9 cellular contexts compared by ENCODE assay signal in genomic region chr7:100157069-100157333, GRCh38. TPM values are rescaled to one million over a fixed set of nuclear protein-coding genes. Genes with fewer than 3 reads are reported as not detected.
DNase-seq lines count a peak whose midpoint lies in the region; ATAC-seq and TF ChIP-seq lines count a peak whose summit lies in the region.
"Had no signal": no experiment of that assay in that cellular context is flagged by ENCODE, and none has a peak within 500 bp of the region (broad histone marks: within the 10 kb centered on the region; RNA-seq: fewer than 3 reads in every experiment).

No MANE protein-coding gene starts in this region.

- DNase-seq in T-helper 2 cell treated with Interferon-gamma antibody and Interleukin-4, amounts not matched to agents 5 μg/mL and 100 μg/mL, for 36 hours (ENCODE audit: low spot score), result no peak
- DNase-seq in T-helper 2 cell (no peak), fibroblast of mammary gland (ENCODE audit: low read depth) (no peak), MG63 (no peak), SK-N-DZ (ENCODE audit: low spot score) (no peak)
- no peak for DNase-seq in stimulated activated effector memory CD8-positive, alpha-beta T cell treated with anti-CD3 and anti-CD28 coated beads, Interleukin-12 subunit alpha, Interleukin-12 subunit beta, amount 100 ng/mL, for 72 hours (ENCODE audit: low spot score in 2 of 2)
- DNase-seq: gastrocnemius medialis had no signal

- H3K4me1 Mint-ChIP-seq in T-helper 2 cell treated with Interferon-gamma antibody and Interleukin-4, amounts not matched to agents 5 μg/mL and 100 μg/mL, for 36 hours (ENCODE audit: low read depth), result peaks cover 22% of the 10 kb centered on the region
- peaks cover 40% of the 10 kb centered on the region for H3K4me1 Mint-ChIP-seq in stimulated activated effector memory CD8-positive, alpha-beta T cell treated with anti-CD3 and anti-CD28 coated beads, Interleukin-12 subunit alpha, Interleukin-12 subunit beta, amount 100 ng/mL, for 72 hours

- ATAC-seq in stimulated activated effector memory CD8-positive, alpha-beta T cell treated with anti-CD3 and anti-CD28 coated beads, Interleukin-12 subunit alpha, Interleukin-12 subunit beta, amount 100 ng/mL, for 72 hours, result no peak
- no peak for ATAC-seq in HG02870 (IDR thresholded peaks at IDR 0.05; ENCODE audit: unreplicated experiment)

- H3K36me3 ChIP-seq in MG63, result peaks cover 4% of the 10 kb centered on the region

- peak overlapping the region; percentile 8 for H3K27ac Mint-ChIP-seq in T-helper 2 cell treated with Interferon-gamma antibody and Interleukin-4, amounts not matched to agents 5 μg/mL and 100 μg/mL, for 36 hours
- H3K27ac Mint-ChIP-seq in stimulated activated effector memory CD8-positive, alpha-beta T cell treated with anti-CD3 and anti-CD28 coated beads, Interleukin-12 subunit alpha, Interleukin-12 subunit beta, amount 100 ng/mL, for 72 hours, result peak overlapping the region; percentile 87

- no peaks in the 10 kb centered on the region for H3K27me3 Mint-ChIP-seq in T-helper 2 cell treated with Interferon-gamma antibody and Interleukin-4, amounts not matched to agents 5 μg/mL and 100 μg/mL, for 36 hours (ENCODE audit: low read depth)

- H3K4me3 Mint-ChIP-seq in T-helper 2 cell treated with Interferon-gamma antibody and Interleukin-4, amounts not matched to agents 5 μg/mL and 100 μg/mL, for 36 hours, result peak overlapping the region; percentile 89
- peak overlapping the region; percentile 73 for H3K4me3 Mint-ChIP-seq in stimulated activated effector memory CD8-positive, alpha-beta T cell treated with anti-CD3 and anti-CD28 coated beads, Interleukin-12 subunit alpha, Interleukin-12 subunit beta, amount 100 ng/mL, for 72 hours

- peak overlapping the region; percentile 88 for H3K27ac ChIP-seq in VCaP

- H3K36me3 Mint-ChIP-seq in T-helper 2 cell treated with Interferon-gamma antibody and Interleukin-4, amounts not matched to agents 5 μg/mL and 100 μg/mL, for 36 hours (ENCODE audit: low read depth), result peaks cover 36% of the 10 kb centered on the region
- peaks cover 40% of the 10 kb centered on the region for H3K36me3 Mint-ChIP-seq in stimulated activated effector memory CD8-positive, alpha-beta T cell treated with anti-CD3 and anti-CD28 coated beads, Interleukin-12 subunit alpha, Interleukin-12 subunit beta, amount 100 ng/mL, for 72 hours

- H3K4me3 ChIP-seq in fibroblast of mammary gland (ENCODE audit: control insufficient read depth, low read depth, low read length), result peak overlapping the region; percentile 57
- H3K4me3 ChIP-seq in MG63, result no peak overlapping the region

- no peaks in the 10 kb centered on the region for H3K9me3 ChIP-seq in MG63
- H3K9me3 ChIP-seq: gastrocnemius medialis had no signal

- H3K9me3 Mint-ChIP-seq in T-helper 2 cell treated with Interferon-gamma antibody and Interleukin-4, amounts not matched to agents 5 μg/mL and 100 μg/mL, for 36 hours, result no peaks in the 10 kb centered on the region
- H3K9me3 Mint-ChIP-seq in stimulated activated effector memory CD8-positive, alpha-beta T cell treated with anti-CD3 and anti-CD28 coated beads, Interleukin-12 subunit alpha, Interleukin-12 subunit beta, amount 100 ng/mL, for 72 hours, result no peaks in the 10 kb centered on the region

- H3K27me3 ChIP-seq in MG63, result no peaks in the 10 kb centered on the region
- H3K27me3 ChIP-seq: gastrocnemius medialis had no signal

- TF ChIP-seq CTCF in VCaP (conservative IDR thresholded peaks at IDR 0.05) (no peak), fibroblast of mammary gland (conservative IDR thresholded peaks at IDR 0.05; ENCODE audit: control insufficient read depth, insufficient read depth, low read depth, low read length) (no peak)

RNA-seq across cellular contexts. Expression of gene TRAPPC14, which starts 1.5 kb away (rescaled TPM):
- total RNA-seq in MG63 (2014; rRNA removed; shearing (Covaris generic); ENCODE audit: low replicate concordance), result 0.22 and 3.0 TPM in 2 replicates
- polyA plus RNA-seq in SK-N-DZ (2014; cell fraction: cytosol; rRNA removed), result 9.0 and 9.4 TPM in 2 replicates
- 47.1 and 58.1 TPM in 2 replicates for polyA plus RNA-seq in SK-N-DZ (2014; cell fraction: nucleus; rRNA removed)

RNA-seq across cellular contexts. Expression of gene LAMTOR4, which starts 8.3 kb away (rescaled TPM):
- 54.8 and 74.5 TPM in 2 replicates for total RNA-seq in MG63 (2014; rRNA removed; shearing (Covaris generic); ENCODE audit: low replicate concordance)
- 174 and 196 TPM in 2 replicates for polyA plus RNA-seq in SK-N-DZ (2014; cell fraction: cytosol; rRNA removed)
- polyA plus RNA-seq in SK-N-DZ (2014; cell fraction: nucleus; rRNA removed), result 200 and 237 TPM in 2 replicates

RNA-seq across cellular contexts. Expression of gene GAL3ST4, which starts 11.4 kb away (rescaled TPM):
- 0.44 TPM in 1 of 2 replicates, not detected in the other for total RNA-seq in MG63 (2014; rRNA removed; shearing (Covaris generic); ENCODE audit: low replicate concordance)
- 5.6 and 6.3 TPM in 2 replicates for polyA plus RNA-seq in SK-N-DZ (2014; cell fraction: cytosol; rRNA removed)
- 18.9 and 32.3 TPM in 2 replicates for polyA plus RNA-seq in SK-N-DZ (2014; cell fraction: nucleus; rRNA removed)

RNA-seq across cellular contexts. Expression of gene GPC2, which starts 20.2 kb away (rescaled TPM):
- 0.33 TPM in 1 of 2 replicates, not detected in the other for total RNA-seq in MG63 (2014; rRNA removed; shearing (Covaris generic); ENCODE audit: low replicate concordance)
- 109 and 118 TPM in 2 replicates for polyA plus RNA-seq in SK-N-DZ (2014; cell fraction: cytosol; rRNA removed)
- polyA plus RNA-seq in SK-N-DZ (2014; cell fraction: nucleus; rRNA removed), result 183 and 215 TPM in 2 replicates

RNA-seq across cellular contexts. Expression of gene STAG3, which starts 20.7 kb away (rescaled TPM):
- 0.13 TPM in 1 of 2 replicates, not detected in the other for total RNA-seq in MG63 (2014; rRNA removed; shearing (Covaris generic); ENCODE audit: low replicate concordance)
- polyA plus RNA-seq in SK-N-DZ (2014; cell fraction: cytosol; rRNA removed), result 1.8 and 2.8 TPM in 2 replicates
- polyA plus RNA-seq in SK-N-DZ (2014; cell fraction: nucleus; rRNA removed), result 7.9 TPM in 2 replicates
